Comparison of ENCODE assay signal across 17 cellular contexts in the genomic region with DNA sequence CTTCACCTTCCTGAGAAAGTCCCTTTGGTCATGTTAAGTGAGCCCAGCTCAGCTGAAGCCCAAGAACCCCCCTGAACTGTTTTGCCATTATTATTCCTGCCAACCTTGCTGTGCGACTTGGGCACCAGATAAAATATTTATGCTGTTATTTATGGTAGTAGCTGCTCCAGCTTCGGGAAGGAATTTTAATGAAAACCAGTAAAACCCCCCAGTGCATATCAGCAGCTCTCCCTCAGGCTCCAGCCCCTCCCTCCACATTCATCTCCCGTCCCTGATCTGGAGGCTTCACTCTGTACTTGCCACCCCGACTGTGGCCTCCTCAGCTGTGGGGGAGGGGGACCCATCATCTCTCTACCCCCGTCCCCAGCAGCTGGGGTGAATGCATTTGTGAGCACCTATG. TPM values are rescaled to one million over a fixed set of nuclear protein-coding genes. Genes with fewer than 3 reads are reported as not detected.
DNase-seq lines count a peak whose midpoint lies in the region; ATAC-seq and TF ChIP-seq lines count a peak whose summit lies in the region.
"Had no signal": no experiment of that assay in that cellular context is flagged by ENCODE, and none has a peak within 500 bp of the region (broad histone marks: within the 10 kb centered on the region; RNA-seq: fewer than 3 reads in every experiment).

No MANE protein-coding gene starts in this region.

- H3K14ac ChIP-seq in neuronal stem cell (ENCODE audit: low read length) = no peak overlapping the region

- peak overlapping the region; percentile 9 for H3K18ac ChIP-seq in neuronal stem cell (ENCODE audit: low read length)

- H3K4ac ChIP-seq in neuronal stem cell (ENCODE audit: low read length) = no peak overlapping the region

- no peak overlapping the region for H3K4me3 ChIP-seq in neuronal stem cell (ENCODE audit: low read length in 2 of 2)
- H3K4me3 ChIP-seq: GM12878, GM23248, HAP-1 had no signal

- H3K9me3 Mint-ChIP-seq in natural killer cell treated with Interleukin-12 subunit alpha and Interleukin-12 subunit beta and Interleukin-15 and Interleukin-18, amount 100 ng/mL, for 72 hours = no peaks in the 10 kb centered on the region
- H3K9me3 Mint-ChIP-seq in natural killer cell = no peaks in the 10 kb centered on the region
- H3K9me3 Mint-ChIP-seq in central memory CD8-positive, alpha-beta T cell = no peaks in the 10 kb centered on the region
- H3K9me3 Mint-ChIP-seq: CD4-positive, alpha-beta T cell had no signal

- no peak for ATAC-seq in natural killer cell treated with Interleukin-12 subunit alpha and Interleukin-12 subunit beta and Interleukin-15 and Interleukin-18, amount 100 ng/mL, for 72 hours
- ATAC-seq in natural killer cell (no peak), HG03469 (IDR thresholded peaks at IDR 0.05; ENCODE audit: unreplicated experiment) (no peak)
- no peak for ATAC-seq in central memory CD8-positive, alpha-beta T cell (replicated peaks; ENCODE audit: extremely low read depth, poor library complexity, severe bottlenecking)
- ATAC-seq: GM12878 had no signal

- H3K27ac ChIP-seq in neuronal stem cell (replicated peaks; ENCODE audit: low read length) = no peak overlapping the region
- H3K27ac ChIP-seq: GM23248, HL-60 had no signal

- H2BK12ac ChIP-seq in neuronal stem cell (ENCODE audit: low read length) = no peak overlapping the region

- H3K4me1 ChIP-seq in neuronal stem cell (ENCODE audit: control insufficient read depth in 2 of 2, insufficient read depth in 1 of 2, low read depth in 1 of 2, low read length in 2 of 2) = peaks cover 0 to 3% of the 10 kb centered on the region in 2 donors
- H3K4me1 ChIP-seq: HAP-1 had no signal

- H2BK120ac ChIP-seq in neuronal stem cell (ENCODE audit: low read depth, low read length) = no peak overlapping the region

- H3K36me3 ChIP-seq in neuronal stem cell (replicated peaks in 1 of 2; ENCODE audit: control insufficient read depth in 2 of 2, insufficient read depth in 2 of 2, low read length in 2 of 2) = no peaks in the 10 kb centered on the region
- H3K36me3 ChIP-seq: HAP-1 had no signal

- H3K36me3 Mint-ChIP-seq in natural killer cell treated with Interleukin-12 subunit alpha and Interleukin-12 subunit beta and Interleukin-15 and Interleukin-18, amount 100 ng/mL, for 72 hours = no peaks in the 10 kb centered on the region
- H3K36me3 Mint-ChIP-seq in natural killer cell = no peaks in the 10 kb centered on the region
- peaks cover 19% of the 10 kb centered on the region for H3K36me3 Mint-ChIP-seq in central memory CD8-positive, alpha-beta T cell (ENCODE audit: insufficient read depth)

- intact Hi-C loops in natural killer cell (cut with micrococcal nuclease) = no loop called here

- no peaks in the 10 kb centered on the region for H3K27me3 Mint-ChIP-seq in natural killer cell treated with Interleukin-12 subunit alpha and Interleukin-12 subunit beta and Interleukin-15 and Interleukin-18, amount 100 ng/mL, for 72 hours
- no peaks in the 10 kb centered on the region for H3K27me3 Mint-ChIP-seq in natural killer cell (ENCODE audit: low read depth in 2 of 2)
- H3K27me3 Mint-ChIP-seq in central memory CD8-positive, alpha-beta T cell = no peaks in the 10 kb centered on the region
- H3K27me3 Mint-ChIP-seq: B cell; CD4-positive, alpha-beta T cell had no signal

- no peak overlapping the region for H2BK15ac ChIP-seq in neuronal stem cell (ENCODE audit: low read length)

- WGBS in neuronal stem cell (ENCODE audit: extremely low coverage in 2 of 2, insufficient read length in 2 of 2, insufficient replicate concordance in 1 of 2), 2 donors = no CpG with 5 or more reads among the region's 5 CpGs

- peaks cover 13 to 26% of the 10 kb centered on the region in 2 donors for H3K4me1 Mint-ChIP-seq in natural killer cell treated with Interleukin-12 subunit alpha and Interleukin-12 subunit beta and Interleukin-15 and Interleukin-18, amount 100 ng/mL, for 72 hours (ENCODE audit: low read depth in 2 of 2)
- peaks cover 38 to 47% of the 10 kb centered on the region in 2 donors for H3K4me1 Mint-ChIP-seq in natural killer cell
- peaks cover 15% of the 10 kb centered on the region for H3K4me1 Mint-ChIP-seq in central memory CD8-positive, alpha-beta T cell
- H3K4me1 Mint-ChIP-seq: B cell had no signal

- H3K4me3 Mint-ChIP-seq in natural killer cell treated with Interleukin-12 subunit alpha and Interleukin-12 subunit beta and Interleukin-15 and Interleukin-18, amount 100 ng/mL, for 72 hours = no peak overlapping the region
- H3K4me3 Mint-ChIP-seq in natural killer cell = no peak overlapping the region
- no peak overlapping the region for H3K4me3 Mint-ChIP-seq in central memory CD8-positive, alpha-beta T cell
- H3K4me3 Mint-ChIP-seq: B cell; CD4-positive, alpha-beta T cell had no signal

- no peak overlapping the region for H3K23ac ChIP-seq in neuronal stem cell (ENCODE audit: low read depth, low read length, poor library complexity)

- H3K27me3 ChIP-seq in neuronal stem cell (ENCODE audit: control insufficient read depth in 3 of 3, insufficient read depth in 3 of 3, low read depth in 1 of 3, low read length in 3 of 3) = peaks cover 0 to 33% (median 0%) of the 10 kb centered on the region in 3 experiments

- H2BK5ac ChIP-seq in neuronal stem cell (ENCODE audit: low read length) = no peak overlapping the region

- no peak for TF ChIP-seq CTCF in natural killer cell (IDR thresholded peaks at IDR 0.05)

- no peak overlapping the region for H3K4me2 ChIP-seq in neuronal stem cell (ENCODE audit: insufficient read depth, low read length, poor library complexity, severe bottlenecking)

- no peak overlapping the region for H4K91ac ChIP-seq in neuronal stem cell (ENCODE audit: low read depth, low read length, poor library complexity)

- no peak for DNase-seq in natural killer cell treated with Interleukin-12 subunit alpha and Interleukin-12 subunit beta and Interleukin-15 and Interleukin-18, amount 100 ng/mL, for 72 hours (ENCODE audit: low spot score)
- DNase-seq in natural killer cell (no peak), neuronal stem cell (ENCODE audit: low spot score) (no peak), NCI-H2107 (lab: John Stamatoyannopoulos, UW) (no peak), NCI-H128 (lab: John Stamatoyannopoulos, UW; ENCODE audit: unreplicated experiment) (no peak)
- no peak for DNase-seq in central memory CD8-positive, alpha-beta T cell (ENCODE audit: low spot score in 2 of 2)
- DNase-seq: C1 segment of cervical spinal cord; CD4-positive, alpha-beta T cell; DMS79; GM23248 had no signal

- peak overlapping the region; percentile 9 to 57 for H3K27ac Mint-ChIP-seq in natural killer cell treated with Interleukin-12 subunit alpha and Interleukin-12 subunit beta and Interleukin-15 and Interleukin-18, amount 100 ng/mL, for 72 hours
- peak overlapping the region in 1 of 2 donors; percentile 32 for H3K27ac Mint-ChIP-seq in natural killer cell
- H3K27ac Mint-ChIP-seq in central memory CD8-positive, alpha-beta T cell (ENCODE audit: low read depth) = peak overlapping the region; percentile 63
- H3K27ac Mint-ChIP-seq: B cell; CD4-positive, alpha-beta T cell had no signal

- no peak overlapping the region for H3K9ac ChIP-seq in neuronal stem cell (ENCODE audit: low read depth, low read length, poor library complexity)
- H3K9ac ChIP-seq: GM23248 had no signal

- H2AK5ac ChIP-seq in neuronal stem cell (ENCODE audit: low read depth, low read length) = no peak overlapping the region

- no peaks in the 10 kb centered on the region for H3K79me1 ChIP-seq in neuronal stem cell (ENCODE audit: low read depth, low read length)

- no peak overlapping the region for H4K8ac ChIP-seq in neuronal stem cell (ENCODE audit: low read depth, low read length)

- no peak overlapping the region for H2AFZ ChIP-seq in neuronal stem cell (ENCODE audit: low read length)
- H2AFZ ChIP-seq: GM23248 had no signal

- H3K9me3 ChIP-seq in neuronal stem cell (replicated peaks in 1 of 2; ENCODE audit: control insufficient read depth in 2 of 2, insufficient read depth in 1 of 2, low read depth in 1 of 2, low read length in 2 of 2) = no peaks in the 10 kb centered on the region

RNA-seq across cellular contexts. Expression of gene TTC22, which starts 12.7 kb away (rescaled TPM):
- total RNA-seq in natural killer cell treated with Interleukin-12 subunit alpha and Interleukin-12 subunit beta and Interleukin-15 and Interleukin-18, amount 100 ng/mL, for 72 hours = 1 to 10 TPM; 1.5 to 2.1 TPM
- total RNA-seq in natural killer cell = 10 to 100 TPM; 17.8 to 30.8 (median 26.5) TPM
- 0.07 TPM for polyA plus RNA-seq in neuronal stem cell (2013, experiment 1 of 2)
- 0.06 TPM for polyA plus RNA-seq in neuronal stem cell (2013, experiment 2 of 2)
- total RNA-seq: A172, G401, GM23248 had no signal
- polyA plus RNA-seq: GM23248 had no signal

RNA-seq across cellular contexts. Expression of gene PARS2, which starts 24.1 kb away (rescaled TPM):
- total RNA-seq in natural killer cell treated with Interleukin-12 subunit alpha and Interleukin-12 subunit beta and Interleukin-15 and Interleukin-18, amount 100 ng/mL, for 72 hours = 1 to 10 TPM; 4.6 to 4.9 TPM
- total RNA-seq in natural killer cell = 1 to 10 TPM in 1 of 3 donors, under 1 TPM in 2; 0.95 to 1.4 (median 0.96) TPM
- 6.1 TPM for polyA plus RNA-seq in neuronal stem cell (2013, experiment 1 of 2)
- polyA plus RNA-seq in neuronal stem cell (2013, experiment 2 of 2) = 5.7 TPM
- total RNA-seq: CD4-positive, alpha-beta T cell had no signal

Comparison
In these comparisons a context has a peak if more than half of its experiments do, and no peak if none do; other contexts are left out.
1. RNA of gene TTC22, which starts 12.7 kb away (total RNA-seq): 17.8 to 30.8 TPM in natural killer cell; 1.5 to 2.1 TPM in natural killer cell treated with Interleukin-12 subunit alpha and Interleukin-12 subunit beta and Interleukin-15 and Interleukin-18, amount 100 ng/mL, for 72 hours; every median in the first group is over 4 times any median in the second.